ENCODE assay signal across 10 cellular contexts in the genomic region with DNA sequence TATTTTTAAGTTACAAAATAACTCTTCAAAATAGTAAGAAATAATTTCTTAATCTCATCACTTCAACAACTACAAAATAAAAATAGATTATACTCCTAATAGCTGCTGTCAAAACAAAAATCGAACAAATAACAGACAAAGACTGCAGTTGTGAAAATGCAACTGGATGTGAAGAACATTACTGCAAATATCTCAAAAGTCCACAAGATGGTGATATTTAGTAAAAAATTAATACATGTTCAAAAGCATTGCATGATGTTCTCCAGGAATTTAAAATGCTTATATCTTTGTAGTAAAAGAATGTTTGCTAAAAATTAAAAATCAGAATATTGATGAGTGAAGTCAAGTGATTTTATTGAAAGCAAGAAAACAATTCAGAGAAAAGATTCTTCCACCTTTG.
DNase-seq lines count a peak whose midpoint lies in the region; ATAC-seq and TF ChIP-seq lines count a peak whose summit lies in the region.
"Had no signal": no experiment of that assay in that cellular context is flagged by ENCODE, and none has a peak within 500 bp of the region (broad histone marks: within the 10 kb centered on the region; RNA-seq: fewer than 3 reads in every experiment).

No MANE protein-coding gene starts in this region.

- ATAC-seq in Right ventricle myocardium superior (ENCODE audit: poor library complexity): no peak
- no peak for ATAC-seq in gastroesophageal sphincter

- DNase-seq in cardiac muscle cell (ENCODE audit: low read depth in 1 of 2, low spot score in 1 of 2) (peak in 1 of 2 donors; percentile 55), Right ventricle myocardium superior (no peak), RKO (ENCODE audit: low spot score) (peak; percentile 56), uterus (no peak), NCI-H345 treated with DMSO at 0.1 percent for 48 hours (lab: John Stamatoyannopoulos, UW; ENCODE audit: unreplicated experiment) (no peak)
- no peak for DNase-seq in activated CD4-positive, alpha-beta T cell treated with anti-CD3 and anti-CD28 coated beads for 48 hours
- no peak for DNase-seq in activated CD8-positive, alpha-beta memory T cell treated with anti-CD3 and anti-CD28 coated beads, Interleukin-2, amount 50 U/mL, for 48 hours
- DNase-seq: NCI-H1436 treated with DMSO at 0.1 percent for 48 hours had no signal

- peaks cover 24% of the 10 kb centered on the region for H3K36me3 ChIP-seq in cardiac muscle cell
- H3K36me3 ChIP-seq in gastroesophageal sphincter: peaks cover 0 to 58% of the 10 kb centered on the region in 2 donors
- H3K36me3 ChIP-seq in uterus: no peaks in the 10 kb centered on the region
- H3K36me3 ChIP-seq: neutrophil had no signal

- H3K27ac ChIP-seq in cardiac muscle cell: no peak overlapping the region
- H3K27ac ChIP-seq in gastroesophageal sphincter: no peak overlapping the region
- no peak overlapping the region for H3K27ac ChIP-seq in uterus
- H3K27ac ChIP-seq: neutrophil had no signal

- H3K9me3 ChIP-seq in cardiac muscle cell (ENCODE audit: low read depth): no peaks in the 10 kb centered on the region
- no peaks in the 10 kb centered on the region for H3K9me3 ChIP-seq in gastroesophageal sphincter
- H3K9me3 ChIP-seq in uterus: no peaks in the 10 kb centered on the region
- H3K9me3 ChIP-seq: neutrophil had no signal

- intact Hi-C loops in Right ventricle myocardium superior (cut with DNase I) (no loop called here), uterus (cut with DNase I; ENCODE audit: low total_unique reads) (no loop called here)

- TF ChIP-seq POLR2A in gastroesophageal sphincter (IDR thresholded peaks at IDR 0.05) (no peak), uterus (IDR thresholded peaks at IDR 0.05) (no peak)

- H3K27me3 ChIP-seq in cardiac muscle cell (no peaks in the 10 kb centered on the region), gastroesophageal sphincter (no peaks in the 10 kb centered on the region), uterus (no peaks in the 10 kb centered on the region)
- H3K27me3 ChIP-seq: neutrophil had no signal

- WGBS in gastroesophageal sphincter (ENCODE audit: low coverage in 1 of 2), 2 donors: 95 to 100% methylated on average over 1 of the region's 1 CpG

- TF ChIP-seq CTCF in cardiac muscle cell (IDR thresholded peaks at IDR 0.05; ENCODE audit: low read depth, low read length) (peak; percentile 37), gastroesophageal sphincter (IDR thresholded peaks at IDR 0.05) (peak in 3 of 4 experiments; percentile 15 to 48 (median 39)), uterus (IDR thresholded peaks at IDR 0.05) (peak; percentile 18 to 44 (median 38))

- no peaks in the 10 kb centered on the region for H3K4me1 ChIP-seq in cardiac muscle cell (ENCODE audit: low read depth)
- no peaks in the 10 kb centered on the region for H3K4me1 ChIP-seq in gastroesophageal sphincter
- H3K4me1 ChIP-seq in uterus: no peaks in the 10 kb centered on the region

- H3K4me3 ChIP-seq in cardiac muscle cell (no peak overlapping the region), gastroesophageal sphincter (no peak overlapping the region), uterus (no peak overlapping the region)

- TF ChIP-seq EP300 in gastroesophageal sphincter (IDR thresholded peaks at IDR 0.05): no peak
